Comparison of ENCODE assay signal across 20 cellular contexts in genomic region chr12:130572553-130572952, GRCh38.
DNase-seq lines count a peak whose midpoint lies in the region; ATAC-seq and TF ChIP-seq lines count a peak whose summit lies in the region.
"Had no signal": no experiment of that assay in that cellular context is flagged by ENCODE, and none has a peak within 500 bp of the region (broad histone marks: within the 10 kb centered on the region; RNA-seq: fewer than 3 reads in every experiment).

No MANE protein-coding gene starts in this region.

- no peak overlapping the region for H2BK15ac ChIP-seq in H9 (ENCODE audit: low read depth, low read length)

- no peaks in the 10 kb centered on the region; a peak in 1 of 5 replicates for H3K9me3 Mint-ChIP-seq in H9
- no peaks in the 10 kb centered on the region for H3K9me3 Mint-ChIP-seq in neural progenitor cell

- H3K27me3 ChIP-seq in H9 (ENCODE audit: insufficient read depth, low read length) (no peaks in the 10 kb centered on the region; the same call in 1 of the 2 replicates), neural progenitor cell (no peaks in the 10 kb centered on the region), tibial nerve (no peaks in the 10 kb centered on the region)
- H3K27me3 ChIP-seq: MG63, Peyer's patch had no signal

- TF ChIP-seq CTCF in H9 (conservative IDR thresholded peaks at IDR 0.05) (no peak), neural progenitor cell (IDR thresholded peaks at IDR 0.05) (no peak), tibial nerve (IDR thresholded peaks at IDR 0.05) (no peak), GM13977 (IDR thresholded peaks at IDR 0.05; ENCODE audit: extremely low read depth, insufficient read depth, missing control alignments) (no peak)

- H3K9me3 ChIP-seq in H9 (ENCODE audit: control insufficient read depth, low read depth, low read length) (no peaks in the 10 kb centered on the region), neural progenitor cell (ENCODE audit: low read depth) (no peaks in the 10 kb centered on the region), tibial nerve (peaks cover 0 to 19% (median 0%) of the 10 kb centered on the region in 4 donors)
- H3K9me3 ChIP-seq: MG63, Peyer's patch had no signal

- no peak overlapping the region for H4K91ac ChIP-seq in H9 (ENCODE audit: insufficient read length, low read depth, low read length)

- H2AK5ac ChIP-seq in H9 (ENCODE audit: insufficient read length, low read length): no peak overlapping the region

- H3K9ac ChIP-seq in H9 (ENCODE audit: extremely low read depth, insufficient read length, low read length): no peak overlapping the region
- H3K9ac ChIP-seq in neural progenitor cell: no peak overlapping the region
- H3K9ac ChIP-seq: GM23248 had no signal

- H3K56ac ChIP-seq in H9 (ENCODE audit: insufficient read length, low read depth, low read length): no peak overlapping the region

- H3K36me3 Mint-ChIP-seq in H9 (ENCODE audit: insufficient read depth in 1 of 3, low read depth in 3 of 3) (0 out of 7 replicates have a peak, but pooled peaks cover 0 to 2% (median 0%) of the 10 kb centered on the region in 3 experiments), neural progenitor cell (no peaks in the 10 kb centered on the region)

- H3K27ac ChIP-seq in H9 (ENCODE audit: insufficient read length, low read depth, low read length) (no peak overlapping the region), angular gyrus (ENCODE audit: low read depth, low read length) (peak overlapping the region; percentile 43), neural progenitor cell (no peak overlapping the region), tibial nerve (no peak overlapping the region)
- H3K27ac ChIP-seq: 22Rv1, GM23248, Peyer's patch had no signal

- H4K5ac ChIP-seq in H9 (ENCODE audit: insufficient read length, low read depth, low read length): peak overlapping the region; percentile 2

- no peak overlapping the region for H3K18ac ChIP-seq in H9 (ENCODE audit: insufficient read length, low read depth, low read length)

- H3K4me2 ChIP-seq in H9 (ENCODE audit: insufficient read depth, insufficient read length, low read length) (no peak overlapping the region), neural progenitor cell (no peak overlapping the region)

- DNase-seq in NCI-H1417 (lab: John Stamatoyannopoulos, UW): peak in 2 of 3 experiments; percentile 37 to 68
- DNase-seq in NCI-H1417 treated with DMSO at 0.1 percent for 48 hours (lab: John Stamatoyannopoulos, UW): no peak
- DNase-seq in H9: no peak
- DNase-seq in neural progenitor cell (ENCODE audit: low spot score): no peak
- DNase-seq in tibial nerve (ENCODE audit: low spot score in 2 of 2): no peak
- no peak for DNase-seq in GM13977 (ENCODE audit: low spot score)
- DNase-seq: DMS53, GDM1, GM23248, KBM-7, MG63, NCI-H1105, NCI-H187 treated with DMSO at 0.1 percent for 48 hours, NCI-H226, Peyer's patch, Right ventricle myocardium superior, T-helper 17 cell had no signal

- H3K4me3 Mint-ChIP-seq in H9 (no peak overlapping the region; a peak in 1 of 5 replicates), neural progenitor cell (no peak overlapping the region)
- H3K4me3 Mint-ChIP-seq: T-helper 17 cell had no signal

- H3K23ac ChIP-seq in H9 (ENCODE audit: insufficient read length, low read depth, low read length): no peak overlapping the region

- H3K4me1 Mint-ChIP-seq in H9: no peaks in the 10 kb centered on the region
- H3K4me1 Mint-ChIP-seq in neural progenitor cell: peaks cover 39% of the 10 kb centered on the region
- H3K4me1 Mint-ChIP-seq: T-helper 17 cell had no signal

- no peak overlapping the region for H2BK120ac ChIP-seq in H9 (ENCODE audit: low read depth, low read length, poor library complexity, severe bottlenecking)

- in situ Hi-C loops in GM13977 (cut with MboI; ENCODE audit: low pct_unique_long_range_greater_than_20kb, low sequenced_read_pairs, unreplicated experiment): no loop called here

- no peak overlapping the region for H4K8ac ChIP-seq in H9 (replicated peaks; ENCODE audit: insufficient read length, low read depth, low read length)

- no CpG with 5 or more reads among the region's 11 CpGs for WGBS in H9 (ENCODE audit: extremely low coverage, insufficient read length, low lambda C conversion rate)
- 69 to 71% methylated on average over 11 of the region's 11 CpGs for WGBS in tibial nerve, 2 donors

- H3K4me1 ChIP-seq in H9 (ENCODE audit: insufficient read depth, low read length): no peaks in the 10 kb centered on the region
- no peaks in the 10 kb centered on the region for H3K4me1 ChIP-seq in neural progenitor cell
- H3K4me1 ChIP-seq in tibial nerve: no peaks in the 10 kb centered on the region
- H3K4me1 ChIP-seq: Peyer's patch had no signal

- no peaks in the 10 kb centered on the region for H3F3A ChIP-seq in neural progenitor cell (ENCODE audit: low read depth)

- H2AFZ ChIP-seq in H9 (ENCODE audit: low read length): no peak overlapping the region
- H2AFZ ChIP-seq in neural progenitor cell (replicated peaks): no peak overlapping the region
- H2AFZ ChIP-seq: GM23248 had no signal

- peak overlapping the region; percentile 66 for H3K14ac ChIP-seq in H9 (ENCODE audit: insufficient read depth, low read length)

- H3T11ph ChIP-seq in H9 (ENCODE audit: low read length): no peak overlapping the region

- no peaks in the 10 kb centered on the region for H4K20me1 ChIP-seq in H9 (ENCODE audit: control insufficient read depth, insufficient read depth, insufficient read length)
- H4K20me1 ChIP-seq in neural progenitor cell (ENCODE audit: low read depth): no peaks in the 10 kb centered on the region

- H3K4me3 ChIP-seq in neural progenitor cell (no peak overlapping the region), tibial nerve (no peak overlapping the region)
- H3K4me3 ChIP-seq: GM23248, MG63, Peyer's patch had no signal

- H3K79me2 ChIP-seq in H9 (ENCODE audit: insufficient read depth, low read length) (no peaks in the 10 kb centered on the region), neural progenitor cell (ENCODE audit: low read depth) (no peaks in the 10 kb centered on the region)

- H3K27me3 Mint-ChIP-seq in H9 (ENCODE audit: low read depth) (no peaks in the 10 kb centered on the region; the same call in none of the 2 replicates), neural progenitor cell (ENCODE audit: insufficient read depth, low read depth) (peaks cover 6% of the 10 kb centered on the region)

- no peak overlapping the region for H2BK5ac ChIP-seq in H9 (ENCODE audit: insufficient read length, low read length)

- no peaks in the 10 kb centered on the region for H3K23me2 ChIP-seq in H9 (ENCODE audit: insufficient read length, low read depth, low read length, poor library complexity, severe bottlenecking)

- no peak for TF ChIP-seq POLR2A in tibial nerve (IDR thresholded peaks at IDR 0.05)

- H2BK20ac ChIP-seq in H9 (ENCODE audit: low read depth, low read length, poor library complexity, severe bottlenecking): no peak overlapping the region

- ATAC-seq in HG03045 (IDR thresholded peaks at IDR 0.05; ENCODE audit: unreplicated experiment): no peak
- ATAC-seq: T-helper 17 cell had no signal

- H3K36me3 ChIP-seq in neural progenitor cell (no peaks in the 10 kb centered on the region), tibial nerve (no peaks in the 10 kb centered on the region)
- H3K36me3 ChIP-seq: MG63, Peyer's patch had no signal

- peak overlapping the region in 1 of 3 experiments; percentile 70; a peak in 1 of 7 replicates for H3K27ac Mint-ChIP-seq in H9
- peak overlapping the region; percentile 86 for H3K27ac Mint-ChIP-seq in neural progenitor cell
- H3K27ac Mint-ChIP-seq: T-helper 17 cell had no signal

- H3K79me1 ChIP-seq in H9 (ENCODE audit: insufficient read depth, low read depth, low read length, poor library complexity, severe bottlenecking): no peaks in the 10 kb centered on the region

- H2BK12ac ChIP-seq in H9 (ENCODE audit: insufficient read length, low read depth, low read length): no peak overlapping the region

- H3K4ac ChIP-seq in H9 (ENCODE audit: low read depth, low read length): no peak overlapping the region

- TF ChIP-seq EP300 in tibial nerve (IDR thresholded peaks at IDR 0.05): no peak

Comparison
In these comparisons a context has a peak if more than half of its experiments do, and no peak if none do; other contexts are left out.
1. DNase-seq: peak in NCI-H1417 (2 of 3); none in NCI-H1417 treated with DMSO at 0.1 percent for 48 hours (single experiment), H9 (single experiment), neural progenitor cell (single experiment), tibial nerve (0 of 2) and GM13977 (single experiment).